In the genomic region with DNA sequence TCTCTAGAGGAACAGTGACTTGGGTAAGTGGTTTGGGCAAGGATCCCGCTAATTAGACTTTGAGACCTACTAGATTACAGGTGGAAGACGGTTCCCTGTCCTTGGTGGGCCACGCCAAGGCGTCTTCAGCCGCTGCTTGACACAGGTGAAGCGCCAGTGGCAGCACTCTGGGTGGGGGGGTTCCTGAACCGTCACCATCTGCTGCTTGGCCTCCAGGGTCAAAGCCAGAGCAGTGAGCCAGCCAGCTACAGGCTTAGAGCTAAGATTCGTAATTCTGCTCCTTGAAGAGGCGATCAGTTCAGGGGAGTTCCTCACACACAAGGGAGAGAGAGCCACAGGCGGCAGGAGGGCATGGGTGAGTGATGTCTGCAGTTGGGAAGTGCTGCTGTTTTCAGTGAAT, we compare ENCODE assay signal across 21 cellular contexts.
"Had no signal": no experiment of that assay in that cellular context is flagged by ENCODE, and none has a peak within 500 bp of the region (broad histone marks: within the 10 kb centered on the region; RNA-seq: fewer than 3 reads in every experiment).

No MANE protein-coding gene starts in this region.

- ATAC-seq: activated T-cell treated with anti-CD3 and anti-CD28 coated beads, Interleukin-2, amount 50 U/mL, for 72 hours; left ventricle myocardium superior; naive thymus-derived CD8-positive, alpha-beta T cell had no signal

- H3K27me3 Mint-ChIP-seq: activated naive CD4-positive, alpha-beta T cell treated with anti-CD3 and anti-CD28 coated beads, Interleukin-2, amount 50 U/mL, for 24 hours; brain; naive thymus-derived CD8-positive, alpha-beta T cell had no signal

- H3K4me1 Mint-ChIP-seq: activated naive CD4-positive, alpha-beta T cell treated with anti-CD3 and anti-CD28 coated beads, Interleukin-2, amount 50 U/mL, for 24 hours; brain had no signal

- H3K9me3 Mint-ChIP-seq: activated naive CD4-positive, alpha-beta T cell treated with anti-CD3 and anti-CD28 coated beads, Interleukin-2, amount 50 U/mL, for 24 hours; activated T-cell treated with anti-CD3 and anti-CD28 coated beads, Interleukin-2, amount 50 U/mL, for 72 hours; brain; mesothelial cell of epicardium; naive thymus-derived CD8-positive, alpha-beta T cell; T-helper 2 cell treated with Interferon-gamma antibody and Interleukin-4, amounts not matched to agents 5 μg/mL and 100 μg/mL, for 36 hours had no signal

- H3K27ac ChIP-seq: esophagus muscularis mucosa, prostate gland, spleen, tibial artery had no signal

- H3K27ac Mint-ChIP-seq: activated naive CD4-positive, alpha-beta T cell treated with anti-CD3 and anti-CD28 coated beads, Interleukin-2, amount 50 U/mL, for 24 hours; activated T-cell treated with anti-CD3 and anti-CD28 coated beads, Interleukin-2, amount 50 U/mL, for 72 hours; brain; mesothelial cell of epicardium; T-helper 2 cell treated with Interferon-gamma antibody and Interleukin-4, amounts not matched to agents 5 μg/mL and 100 μg/mL, for 36 hours had no signal

- DNase-seq: activated gamma-delta T cell; activated T-cell treated with anti-CD3 and anti-CD28 coated beads, Interleukin-2, amount 50 U/mL, for 72 hours; caudate nucleus; dermis blood vessel endothelial cell; effector CD8-positive, alpha-beta T cell; glutamatergic neuron; hippocampal formation; left ventricle myocardium superior; mammary epithelial cell; naive thymus-derived CD8-positive, alpha-beta T cell; spleen; stimulated activated CD4-positive, alpha-beta T cell treated with anti-CD3 and anti-CD28 coated beads, Interleukin-4, amount 100 ng/mL, for 1 hour; stimulated activated naive CD4-positive, alpha-beta T cell treated with Interleukin-2 at 50 U/mL for 16 hours; substantia nigra; tibial artery had no signal

- H3K27me3 ChIP-seq: esophagus muscularis mucosa, spleen, tibial artery had no signal

- H3K4me3 ChIP-seq: esophagus muscularis mucosa, prostate gland, spleen, tibial artery had no signal

- H3K9me3 ChIP-seq: esophagus muscularis mucosa, prostate gland, spleen, tibial artery had no signal

- H3K4me1 ChIP-seq: prostate gland, spleen, tibial artery had no signal

- H3K4me3 Mint-ChIP-seq: activated naive CD4-positive, alpha-beta T cell treated with anti-CD3 and anti-CD28 coated beads, Interleukin-2, amount 50 U/mL, for 24 hours; activated T-cell treated with anti-CD3 and anti-CD28 coated beads, Interleukin-2, amount 50 U/mL, for 72 hours; brain; mesothelial cell of epicardium; naive thymus-derived CD8-positive, alpha-beta T cell; T-helper 2 cell treated with Interferon-gamma antibody and Interleukin-4, amounts not matched to agents 5 μg/mL and 100 μg/mL, for 36 hours had no signal
